22 cellular contexts compared by ENCODE assay signal in genomic region chr3:52783211-52783555, GRCh38. TPM values are rescaled to one million over a fixed set of nuclear protein-coding genes. Genes with fewer than 3 reads are reported as not detected.
"Had no signal": no experiment of that assay in that cellular context is flagged by ENCODE, and none has a peak within 500 bp of the region (broad histone marks: within the 10 kb centered on the region; RNA-seq: fewer than 3 reads in every experiment).

No MANE protein-coding gene starts in this region.

- H3K9me3 Mint-ChIP-seq: activated CD4-positive, alpha-beta memory T cell treated with anti-CD3 and anti-CD28 coated beads, Interleukin-2, amount 10 ng/mL, durations not matched to agents 7 days and 5 days; activated naive CD4-positive, alpha-beta T cell treated with anti-CD3 and anti-CD28 coated beads for 36 hours; activated T-cell treated with anti-CD3 and anti-CD28 coated beads, Interleukin-2, amount 50 U/mL, for 24 hours; activated T-helper 2 cell treated with anti-CD3 and anti-CD28 coated beads, Interferon-gamma antibody, Interleukin-2, Interleukin-4, amounts not matched to agents 10 μg/mL and 5 μg/mL and 100 μg/mL, durations not matched to agents 14 hours and 24 hours and 36 hours; dendritic cell treated with granulocyte-macrophage colony-stimulating factor and Interleukin-4, amounts not matched to agents 40 ng/mL and 50 ng/mL, for 4 days; nephron progenitor cell had no signal

- H3K4me3 ChIP-seq: ascending aorta, lung, SJSA1, tibial nerve had no signal

- H3K4me3 Mint-ChIP-seq: activated CD4-positive, alpha-beta memory T cell treated with anti-CD3 and anti-CD28 coated beads, Interleukin-2, amount 10 ng/mL, durations not matched to agents 7 days and 5 days; activated CD8-positive, alpha-beta memory T cell treated with anti-CD3 and anti-CD28 coated beads, Interleukin-2, amount 10 ng/mL, durations not matched to agents 7 days and 5 days; activated naive CD4-positive, alpha-beta T cell treated with anti-CD3 and anti-CD28 coated beads for 36 hours; activated T-cell treated with anti-CD3 and anti-CD28 coated beads, Interleukin-2, amount 50 U/mL, for 24 hours; dendritic cell treated with granulocyte-macrophage colony-stimulating factor and Interleukin-4, amounts not matched to agents 40 ng/mL and 50 ng/mL, for 4 days; nephron progenitor cell; T-helper 17 cell had no signal

- H3K36me3 Mint-ChIP-seq: activated CD8-positive, alpha-beta memory T cell treated with anti-CD3 and anti-CD28 coated beads, Interleukin-2, amount 10 ng/mL, durations not matched to agents 7 days and 5 days had no signal

- DNase-seq: activated CD4-positive, alpha-beta memory T cell treated with anti-CD3 and anti-CD28 coated beads, Interleukin-2, amount 10 ng/mL, durations not matched to agents 7 days and 5 days; activated CD4-positive, alpha-beta T cell treated with anti-CD3 and anti-CD28 coated beads for 48 hours; activated CD8-positive, alpha-beta memory T cell treated with anti-CD3 and anti-CD28 coated beads, Interleukin-2, amount 10 ng/mL, durations not matched to agents 7 days and 5 days; activated naive CD4-positive, alpha-beta T cell treated with anti-CD3 and anti-CD28 coated beads for 36 hours; activated T-cell treated with anti-CD3 and anti-CD28 coated beads, Interleukin-2, amount 50 U/mL, for 24 hours; effector CD8-positive, alpha-beta T cell; hippocampal formation; left colon; nephron progenitor cell; nucleus accumbens; stimulated activated CD4-positive, alpha-beta T cell treated with anti-CD3 and anti-CD28 coated beads, Interleukin-2, amount 100 ng/mL, for 24 hours; stimulated activated naive CD8-positive, alpha-beta T cell treated with anti-CD3 and anti-CD28 coated beads, Interleukin-15, Interleukin-2, amounts not matched to agents 100 U/mL and 50 U/mL, for 24 hours; T-helper 17 cell; WERI-Rb-1 had no signal

- H3K27ac Mint-ChIP-seq: activated CD4-positive, alpha-beta memory T cell treated with anti-CD3 and anti-CD28 coated beads, Interleukin-2, amount 10 ng/mL, durations not matched to agents 7 days and 5 days; activated CD8-positive, alpha-beta memory T cell treated with anti-CD3 and anti-CD28 coated beads, Interleukin-2, amount 10 ng/mL, durations not matched to agents 7 days and 5 days; activated naive CD4-positive, alpha-beta T cell treated with anti-CD3 and anti-CD28 coated beads for 36 hours; activated T-cell treated with anti-CD3 and anti-CD28 coated beads, Interleukin-2, amount 50 U/mL, for 24 hours; activated T-helper 2 cell treated with anti-CD3 and anti-CD28 coated beads, Interferon-gamma antibody, Interleukin-2, Interleukin-4, amounts not matched to agents 10 μg/mL and 5 μg/mL and 100 μg/mL, durations not matched to agents 14 hours and 24 hours and 36 hours; dendritic cell treated with granulocyte-macrophage colony-stimulating factor and Interleukin-4, amounts not matched to agents 40 ng/mL and 50 ng/mL, for 4 days; nephron progenitor cell; progenitor cell of endocrine pancreas; T-helper 17 cell had no signal

- ATAC-seq: activated CD8-positive, alpha-beta memory T cell treated with anti-CD3 and anti-CD28 coated beads, Interleukin-2, amount 10 ng/mL, durations not matched to agents 7 days and 5 days; esophagus mucosa; left colon; stimulated activated naive CD8-positive, alpha-beta T cell treated with anti-CD3 and anti-CD28 coated beads, Interleukin-15, Interleukin-2, amounts not matched to agents 100 U/mL and 50 U/mL, for 24 hours; T-helper 17 cell had no signal

- H3K4me1 Mint-ChIP-seq: activated CD4-positive, alpha-beta memory T cell treated with anti-CD3 and anti-CD28 coated beads, Interleukin-2, amount 10 ng/mL, durations not matched to agents 7 days and 5 days; T-helper 17 cell had no signal

RNA-seq across cellular contexts. Expression of gene ITIH1, which starts 5.8 kb away (rescaled TPM):
- total RNA-seq: activated CD4-positive, alpha-beta memory T cell treated with anti-CD3 and anti-CD28 coated beads, Interleukin-2, amount 10 ng/mL, durations not matched to agents 7 days and 5 days; activated CD8-positive, alpha-beta memory T cell treated with anti-CD3 and anti-CD28 coated beads, Interleukin-2, amount 10 ng/mL, durations not matched to agents 7 days and 5 days; activated naive CD4-positive, alpha-beta T cell treated with anti-CD3 and anti-CD28 coated beads for 36 hours; activated T-helper 2 cell treated with anti-CD3 and anti-CD28 coated beads, Interferon-gamma antibody, Interleukin-2, Interleukin-4, amounts not matched to agents 10 μg/mL and 5 μg/mL and 100 μg/mL, durations not matched to agents 14 hours and 24 hours and 36 hours; left colon; SJSA1; T-helper 17 cell had no signal

RNA-seq across cellular contexts. Expression of gene ITIH3, which starts 11.4 kb away (rescaled TPM):
- total RNA-seq: activated CD4-positive, alpha-beta memory T cell treated with anti-CD3 and anti-CD28 coated beads, Interleukin-2, amount 10 ng/mL, durations not matched to agents 7 days and 5 days; activated CD8-positive, alpha-beta memory T cell treated with anti-CD3 and anti-CD28 coated beads, Interleukin-2, amount 10 ng/mL, durations not matched to agents 7 days and 5 days; activated naive CD4-positive, alpha-beta T cell treated with anti-CD3 and anti-CD28 coated beads for 36 hours; activated T-helper 2 cell treated with anti-CD3 and anti-CD28 coated beads, Interferon-gamma antibody, Interleukin-2, Interleukin-4, amounts not matched to agents 10 μg/mL and 5 μg/mL and 100 μg/mL, durations not matched to agents 14 hours and 24 hours and 36 hours; T-helper 17 cell had no signal

RNA-seq across cellular contexts. Expression of gene ITIH4, which starts 47.3 kb away (rescaled TPM):
- total RNA-seq: SJSA1 had no signal

RNA-seq across cellular contexts. Expression of gene MUSTN1, which starts 51.6 kb away (rescaled TPM):
- total RNA-seq: progenitor cell of endocrine pancreas, SJSA1 had no signal
